18 cellular contexts compared by ENCODE assay signal in genomic region chr10:61894150-61894549, GRCh38.
"Had no signal": no experiment of that assay in that cellular context is flagged by ENCODE, and none has a peak within 500 bp of the region (broad histone marks: within the 10 kb centered on the region; RNA-seq: fewer than 3 reads in every experiment).

No MANE protein-coding gene starts in this region.

- H3K4me3 Mint-ChIP-seq: dendritic cell treated with granulocyte-macrophage colony-stimulating factor and Interleukin-4, amounts not matched to agents 40 ng/mL and 50 ng/mL, for 4 days; effector memory CD8-positive, alpha-beta T cell; natural killer cell treated with Interleukin-12 subunit alpha and Interleukin-12 subunit beta and Interleukin-15 and Interleukin-18, amount 100 ng/mL, for 72 hours; T-helper 1 cell treated with Interleukin-12 subunit alpha and Interleukin-12 subunit beta and Interleukin-4 antibody, amounts not matched to agents 30 μg/mL and 1 μg/mL, for 36 hours; type B pancreatic cell; WTC11 had no signal

- H3K27me3 ChIP-seq: gastroesophageal sphincter, left lung had no signal

- DNase-seq: activated CD4-positive, alpha-beta T cell treated with anti-CD3 and anti-CD28 coated beads, Interleukin-2, amount 50 U/mL, for 4 hours; activated CD8-positive, alpha-beta memory T cell treated with anti-CD3 and anti-CD28 coated beads, Interleukin-2, amount 50 U/mL, for 48 hours; activated gamma-delta T cell; cerebellar nuclear complex; effector memory CD8-positive, alpha-beta T cell; islet precursor cell; left lung; nucleus accumbens; Right ventricle myocardium superior; SK-N-SH had no signal

- H3K27ac Mint-ChIP-seq: dendritic cell treated with granulocyte-macrophage colony-stimulating factor and Interleukin-4, amounts not matched to agents 40 ng/mL and 50 ng/mL, for 4 days; effector memory CD8-positive, alpha-beta T cell; progenitor cell of endocrine pancreas; T-helper 1 cell treated with Interleukin-12 subunit alpha and Interleukin-12 subunit beta and Interleukin-4 antibody, amounts not matched to agents 30 μg/mL and 1 μg/mL, for 36 hours; type B pancreatic cell; WTC11 had no signal

- H3K27me3 Mint-ChIP-seq: dendritic cell treated with granulocyte-macrophage colony-stimulating factor and Interleukin-4, amounts not matched to agents 40 ng/mL and 50 ng/mL, for 4 days; effector memory CD8-positive, alpha-beta T cell; natural killer cell treated with Interleukin-12 subunit alpha and Interleukin-12 subunit beta and Interleukin-15 and Interleukin-18, amount 100 ng/mL, for 72 hours; progenitor cell of endocrine pancreas; type B pancreatic cell had no signal

- H3K4me3 ChIP-seq: gastroesophageal sphincter, left lung had no signal

- H3K27ac ChIP-seq: epithelial cell of prostate, gastroesophageal sphincter, left lung had no signal

- H3K36me3 Mint-ChIP-seq: natural killer cell treated with Interleukin-12 subunit alpha and Interleukin-12 subunit beta and Interleukin-15 and Interleukin-18, amount 100 ng/mL, for 72 hours; type B pancreatic cell; WTC11 had no signal

- H3K9me3 Mint-ChIP-seq: dendritic cell treated with granulocyte-macrophage colony-stimulating factor and Interleukin-4, amounts not matched to agents 40 ng/mL and 50 ng/mL, for 4 days; effector memory CD8-positive, alpha-beta T cell; natural killer cell treated with Interleukin-12 subunit alpha and Interleukin-12 subunit beta and Interleukin-15 and Interleukin-18, amount 100 ng/mL, for 72 hours; T-helper 1 cell treated with Interleukin-12 subunit alpha and Interleukin-12 subunit beta and Interleukin-4 antibody, amounts not matched to agents 30 μg/mL and 1 μg/mL, for 36 hours; type B pancreatic cell; WTC11 had no signal

- H3K36me3 ChIP-seq: gastroesophageal sphincter, left lung had no signal

- H3K9me3 ChIP-seq: gastroesophageal sphincter, left lung, SK-N-SH had no signal
